19 cellular contexts compared by ENCODE assay signal in genomic region chr15:66956672-66957540, GRCh38.
DNase-seq lines count a peak whose midpoint lies in the region; ATAC-seq, FAIRE-seq and TF ChIP-seq lines count a peak whose summit lies in the region.
"Had no signal": no experiment of that assay in that cellular context is flagged by ENCODE, and none has a peak within 500 bp of the region (broad histone marks: within the 10 kb centered on the region; RNA-seq: fewer than 3 reads in every experiment).

No MANE protein-coding gene starts in this region.

- peak; percentile 39 for DNase-seq in MG63
- DNase-seq in coronary artery (ENCODE audit: low spot score) = peak; percentile 49
- no peak for DNase-seq in HepG2 (ENCODE audit: low spot score)
- DNase-seq in GOT3 (lab: John Stamatoyannopoulos, UW) = no peak
- DNase-seq in NCI-H226 = no peak
- no peak for DNase-seq in NCI-H446 treated with DMSO at 0.1 percent for 48 hours (lab: John Stamatoyannopoulos, UW)
- DNase-seq: AML-193; CD4-positive, alpha-beta T cell; DND-41; GDM1; NCI-H146; NCI-H345; NCI-H774; SJCRH30 had no signal

- BruUV-seq in HepG2 (replicated peaks; lab: Mats Ljungman, UMichigan) = no TSS peak

- H3K4me1 ChIP-seq in BLaER1 = peaks cover 50% of the 10 kb centered on the region
- H3K4me1 ChIP-seq in HepG2 (ENCODE audit: insufficient read depth, low read length) = peaks cover 12% of the 10 kb centered on the region

- H3K4me2 ChIP-seq in BLaER1 = peak overlapping the region; percentile 55
- no peak overlapping the region for H3K4me2 ChIP-seq in HepG2 (ENCODE audit: low read depth, low read length)
- H3K4me2 ChIP-seq: GM23338 had no signal

- no peak for TF ChIP-seq POLR2A in HepG2 (IDR thresholded peaks at IDR 0.05; ENCODE audit: insufficient read depth in 1 of 2, low read depth in 2 of 2, low read length in 2 of 2)

- H3K27ac ChIP-seq in BLaER1 (no peak overlapping the region), coronary artery (no peak overlapping the region), HepG2 (ENCODE audit: extremely low read length, insufficient read depth, low read length) (no peak overlapping the region)
- H3K27ac ChIP-seq: SJCRH30 had no signal

- H3K36me3 ChIP-seq in BLaER1 (no peaks in the 10 kb centered on the region), MG63 (no peaks in the 10 kb centered on the region; the same call in 1 of the 2 replicates), HepG2 (replicated peaks in 1 of 2; ENCODE audit: control insufficient read depth in 1 of 2, insufficient read depth in 2 of 2, low read length in 2 of 2) (no peaks in the 10 kb centered on the region)
- H3K36me3 ChIP-seq: SJCRH30 had no signal

- ATAC-seq in HepG2 = no peak
- no peak for ATAC-seq in HG03342 (IDR thresholded peaks at IDR 0.05; ENCODE audit: unreplicated experiment)
- ATAC-seq: GM23338 had no signal

- H3K9me3 ChIP-seq in BLaER1 = no peaks in the 10 kb centered on the region
- H3K9me3 ChIP-seq in MG63 = no peaks in the 10 kb centered on the region
- H3K9me3 ChIP-seq in HepG2 (ENCODE audit: low read length) = no peaks in the 10 kb centered on the region
- H3K9me3 ChIP-seq: SJCRH30 had no signal

- H4K20me1 ChIP-seq in BLaER1 (no peaks in the 10 kb centered on the region), HepG2 (ENCODE audit: insufficient read depth, low read length) (no peaks in the 10 kb centered on the region)

- FAIRE-seq in HepG2 (lab: Jason Lieb, UNC) = no peak
- FAIRE-seq: D721Med, GM19239 had no signal

- no peaks in the 10 kb centered on the region for H3K79me2 ChIP-seq in HepG2 (ENCODE audit: insufficient read depth, low read length)

- POLR2A ChIA-PET in HepG2 (lab: Yijun Ruan, JAX) = no interaction called here

- intact Hi-C loops in HepG2 (cut with micrococcal nuclease; ENCODE audit: unreplicated experiment) = no loop called here

- TF ChIP-seq RAD21 in HepG2 (CRISPR knock-in tag; IDR thresholded peaks at IDR 0.05) = no peak

- H3K4me3 ChIP-seq in BLaER1 (no peak overlapping the region), MG63 (no peak overlapping the region), coronary artery (no peak overlapping the region), HepG2 (replicated peaks in 1 of 3; ENCODE audit: insufficient read depth in 1 of 3, low read depth in 2 of 3, low read length in 3 of 3) (no peak overlapping the region)
- H3K4me3 ChIP-seq: GM23338, SJCRH30 had no signal

- TF ChIP-seq EP300 in HepG2 (IDR thresholded peaks at IDR 0.05; ENCODE audit: low read depth in 2 of 2, low read length in 2 of 2) (no peak), HepG2 (CRISPR knock-in tag; IDR thresholded peaks at IDR 0.05; ENCODE audit: borderline replicate concordance) (no peak)

- H3K9ac ChIP-seq in BLaER1 (no peak overlapping the region), HepG2 (ENCODE audit: insufficient read depth, low read depth, low read length) (no peak overlapping the region)

- 44% methylated on average over 9 of the region's 9 CpGs for WGBS in HepG2 (ENCODE audit: low lambda C conversion rate)

- H3K27me3 ChIP-seq in BLaER1 = no peaks in the 10 kb centered on the region
- H3K27me3 ChIP-seq in MG63 = no peaks in the 10 kb centered on the region
- H3K27me3 ChIP-seq in HepG2 (ENCODE audit: control insufficient read depth in 1 of 2, insufficient read depth in 2 of 2, low read length in 2 of 2) = peaks cover 3 to 17% of the 10 kb centered on the region in 2 experiments; a peak in 2 of 5 replicates
- H3K27me3 ChIP-seq: SJCRH30 had no signal

- H2AFZ ChIP-seq in HepG2 (ENCODE audit: low read length) = no peak overlapping the region
- H2AFZ ChIP-seq: GM23338 had no signal

- CTCF ChIA-PET in HepG2 (lab: Yijun Ruan, JAX; ENCODE audit: low intra/inter-chr PET ratio, low total read pairs) = no interaction called here

- no peak for TF ChIP-seq CTCF in coronary artery (IDR thresholded peaks at IDR 0.05)
- TF ChIP-seq CTCF in HepG2 (CRISPR knock-in tag; IDR thresholded peaks at IDR 0.05) = no peak

- in situ Hi-C loops in HepG2 (cut with HindIII; ENCODE audit: extremely low pct_ligation_motif_present, low pct_unique_long_range_greater_than_20kb) = no loop called here

TF ChIP-seq in HepG2, 621 proteins besides CTCF, POLR2A, EP300 and RAD21:
- no peak for TF ChIP-seq SIN3B (IDR thresholded peaks at IDR 0.05; ENCODE audit: low read length)
- peak; percentile 47 for TF ChIP-seq ZFP36 (IDR thresholded peaks at IDR 0.05; ENCODE audit: borderline replicate concordance, low read depth, low read length, partially characterized antibody)

Comparison
In these comparisons a context has a peak if more than half of its experiments do, and no peak if none do; other contexts are left out.
1. DNase-seq: peak in MG63 (single experiment) and coronary artery (single experiment); none in HepG2 (single experiment), GOT3 (single experiment), NCI-H226 (single experiment) and NCI-H446 treated with DMSO at 0.1 percent for 48 hours (single experiment).